ENCODE assay signal across 13 cellular contexts in genomic region chr1:232988572-232989040, GRCh38. TPM values are rescaled to one million over a fixed set of nuclear protein-coding genes. Genes with fewer than 3 reads are reported as not detected.
DNase-seq lines count a peak whose midpoint lies in the region; ATAC-seq and TF ChIP-seq lines count a peak whose summit lies in the region.
"Had no signal": no experiment of that assay in that cellular context is flagged by ENCODE, and none has a peak within 500 bp of the region (broad histone marks: within the 10 kb centered on the region; RNA-seq: fewer than 3 reads in every experiment).

No MANE protein-coding gene starts in this region.

- no peak overlapping the region for H2BK15ac ChIP-seq in neuronal stem cell (ENCODE audit: low read length)

- H3K36me3 Mint-ChIP-seq in natural killer cell = no peaks in the 10 kb centered on the region

- WGBS in neuronal stem cell (ENCODE audit: extremely low coverage in 2 of 2, insufficient read length in 2 of 2, insufficient replicate concordance in 1 of 2), 2 donors = no CpG with 5 or more reads among the region's 8 CpGs

- peaks cover 4 to 6% of the 10 kb centered on the region in 2 donors for H3K9me3 ChIP-seq in neuronal stem cell (replicated peaks in 1 of 2; ENCODE audit: control insufficient read depth in 2 of 2, insufficient read depth in 1 of 2, low read depth in 1 of 2, low read length in 2 of 2)

- H2BK120ac ChIP-seq in neuronal stem cell (ENCODE audit: low read depth, low read length) = no peak overlapping the region

- H3K4me2 ChIP-seq in neuronal stem cell (ENCODE audit: insufficient read depth, low read length, poor library complexity, severe bottlenecking) = no peak overlapping the region

- H3K4me1 Mint-ChIP-seq in natural killer cell = no peaks in the 10 kb centered on the region
- H3K4me1 Mint-ChIP-seq: H9 had no signal

- in situ Hi-C loops in brain microvascular endothelial cell (cut with HindIII; ENCODE audit: low pct_ligation_motif_present, low sequenced_read_pairs) = no loop called here

- peak overlapping the region; percentile 38 for H3K9ac ChIP-seq in neuronal stem cell (ENCODE audit: low read depth, low read length, poor library complexity)

- H3K27ac ChIP-seq in brain microvascular endothelial cell (no peak overlapping the region), neuronal stem cell (replicated peaks; ENCODE audit: low read length) (no peak overlapping the region)

- H2BK5ac ChIP-seq in neuronal stem cell (ENCODE audit: low read length) = no peak overlapping the region

- H3K23ac ChIP-seq in neuronal stem cell (ENCODE audit: low read depth, low read length, poor library complexity) = peak overlapping the region; percentile 60

- H2AFZ ChIP-seq in neuronal stem cell (ENCODE audit: low read length) = no peak overlapping the region

- no peaks in the 10 kb centered on the region for H3K27me3 ChIP-seq in brain microvascular endothelial cell (replicated peaks)
- no peaks in the 10 kb centered on the region for H3K27me3 ChIP-seq in neuronal stem cell (ENCODE audit: control insufficient read depth in 3 of 3, insufficient read depth in 3 of 3, low read depth in 1 of 3, low read length in 3 of 3)

- peaks cover 0 to 4% of the 10 kb centered on the region in 2 donors for H3K4me1 ChIP-seq in neuronal stem cell (ENCODE audit: control insufficient read depth in 2 of 2, insufficient read depth in 1 of 2, low read depth in 1 of 2, low read length in 2 of 2)

- TF ChIP-seq CTCF in brain microvascular endothelial cell (IDR thresholded peaks at IDR 0.05; ENCODE audit: low read depth, low read length, missing control alignments) = no peak
- no peak for TF ChIP-seq CTCF in natural killer cell (IDR thresholded peaks at IDR 0.05)

- H4K8ac ChIP-seq in neuronal stem cell (ENCODE audit: low read depth, low read length) = no peak overlapping the region

- H3K4me3 Mint-ChIP-seq in natural killer cell = no peak overlapping the region
- H3K4me3 Mint-ChIP-seq: activated CD8-positive, alpha-beta memory T cell treated with anti-CD3 and anti-CD28 coated beads, Interleukin-2, amount 10 ng/mL, durations not matched to agents 7 days and 5 days; activated naive CD8-positive, alpha-beta T cell treated with anti-CD3 and anti-CD28 coated beads, Interleukin-2, amount 10 ng/mL, durations not matched to agents 7 days and 5 days; CD8-positive, alpha-beta T cell; H9 had no signal

- no peak overlapping the region for H3K27ac Mint-ChIP-seq in natural killer cell
- H3K27ac Mint-ChIP-seq: activated CD8-positive, alpha-beta memory T cell treated with anti-CD3 and anti-CD28 coated beads, Interleukin-2, amount 10 ng/mL, durations not matched to agents 7 days and 5 days; activated naive CD8-positive, alpha-beta T cell treated with anti-CD3 and anti-CD28 coated beads, Interleukin-2, amount 10 ng/mL, durations not matched to agents 7 days and 5 days; CD8-positive, alpha-beta T cell; H9 had no signal

- H2AK5ac ChIP-seq in neuronal stem cell (ENCODE audit: low read depth, low read length) = no peak overlapping the region

- H3K36me3 ChIP-seq in brain microvascular endothelial cell (replicated peaks) = no peaks in the 10 kb centered on the region
- peaks cover 2 to 6% of the 10 kb centered on the region in 2 donors for H3K36me3 ChIP-seq in neuronal stem cell (replicated peaks in 1 of 2; ENCODE audit: control insufficient read depth in 2 of 2, insufficient read depth in 2 of 2, low read length in 2 of 2)

- H2BK12ac ChIP-seq in neuronal stem cell (ENCODE audit: low read length) = no peak overlapping the region

- DNase-seq in EL = peak; percentile 63
- peak; percentile 57 for DNase-seq in NCI-H2171 (lab: John Stamatoyannopoulos, UW)
- peak; percentile 28 for DNase-seq in brain microvascular endothelial cell
- no peak for DNase-seq in neuronal stem cell (ENCODE audit: low spot score)
- no peak for DNase-seq in Right ventricle myocardium inferior (ENCODE audit: missing footprints)
- DNase-seq in RKO (ENCODE audit: low spot score) = no peak
- no peak for DNase-seq in natural killer cell
- DNase-seq in DMS114 treated with DMSO at 0.1 percent for 48 hours (lab: John Stamatoyannopoulos, UW; ENCODE audit: unreplicated experiment) = no peak
- DNase-seq: activated CD8-positive, alpha-beta memory T cell treated with anti-CD3 and anti-CD28 coated beads, Interleukin-2, amount 10 ng/mL, durations not matched to agents 7 days and 5 days; activated naive CD8-positive, alpha-beta T cell treated with anti-CD3 and anti-CD28 coated beads, Interleukin-2, amount 10 ng/mL, durations not matched to agents 7 days and 5 days; CD8-positive, alpha-beta T cell; H9; T-helper 9 cell had no signal

- H3K27me3 Mint-ChIP-seq in natural killer cell (ENCODE audit: low read depth in 2 of 2) = no peaks in the 10 kb centered on the region
- H3K27me3 Mint-ChIP-seq: activated CD8-positive, alpha-beta memory T cell treated with anti-CD3 and anti-CD28 coated beads, Interleukin-2, amount 10 ng/mL, durations not matched to agents 7 days and 5 days; activated naive CD8-positive, alpha-beta T cell treated with anti-CD3 and anti-CD28 coated beads, Interleukin-2, amount 10 ng/mL, durations not matched to agents 7 days and 5 days had no signal

- ATAC-seq in Right ventricle myocardium inferior (no peak), natural killer cell (no peak)
- ATAC-seq: activated CD8-positive, alpha-beta memory T cell treated with anti-CD3 and anti-CD28 coated beads, Interleukin-2, amount 10 ng/mL, durations not matched to agents 7 days and 5 days; CD8-positive, alpha-beta T cell had no signal

- no peak overlapping the region for H3K4ac ChIP-seq in neuronal stem cell (ENCODE audit: low read length)

- no peaks in the 10 kb centered on the region for H3K9me3 Mint-ChIP-seq in natural killer cell

- H4K91ac ChIP-seq in neuronal stem cell (ENCODE audit: low read depth, low read length, poor library complexity) = no peak overlapping the region

- no peak overlapping the region for H3K14ac ChIP-seq in neuronal stem cell (ENCODE audit: low read length)

- H3K4me3 ChIP-seq in brain microvascular endothelial cell (ENCODE audit: low read depth, low read length) = no peak overlapping the region
- no peak overlapping the region for H3K4me3 ChIP-seq in neuronal stem cell (ENCODE audit: low read length in 2 of 2)

- peak overlapping the region; percentile 80 for H3K18ac ChIP-seq in neuronal stem cell (ENCODE audit: low read length)

- intact Hi-C loops in Right ventricle myocardium inferior (cut with DNase I) = no loop called here
- intact Hi-C loops in natural killer cell (cut with micrococcal nuclease) = no loop called here

- peaks cover 6% of the 10 kb centered on the region for H3K79me1 ChIP-seq in neuronal stem cell (ENCODE audit: low read depth, low read length)

RNA-seq across cellular contexts. Expression of gene NTPCR, which starts 38.2 kb away (rescaled TPM):
- polyA plus RNA-seq in neuronal stem cell (2013, experiment 1 of 2) = 63.6 TPM
- polyA plus RNA-seq in neuronal stem cell (2013, experiment 2 of 2) = 65.4 TPM
- 53.2 TPM for total RNA-seq in Right ventricle myocardium inferior
- 10 to 100 TPM; 12.9 to 25.7 (median 17.4) TPM for total RNA-seq in natural killer cell

Comparison
In these comparisons a context has a peak if more than half of its experiments do, and no peak if none do; other contexts are left out.
1. DNase-seq: peak in EL (single experiment), NCI-H2171 (single experiment) and brain microvascular endothelial cell (single experiment); none in neuronal stem cell (single experiment), Right ventricle myocardium inferior (single experiment), RKO (single experiment), natural killer cell (single experiment) and DMS114 treated with DMSO at 0.1 percent for 48 hours (single experiment).